In the genomic region with DNA sequence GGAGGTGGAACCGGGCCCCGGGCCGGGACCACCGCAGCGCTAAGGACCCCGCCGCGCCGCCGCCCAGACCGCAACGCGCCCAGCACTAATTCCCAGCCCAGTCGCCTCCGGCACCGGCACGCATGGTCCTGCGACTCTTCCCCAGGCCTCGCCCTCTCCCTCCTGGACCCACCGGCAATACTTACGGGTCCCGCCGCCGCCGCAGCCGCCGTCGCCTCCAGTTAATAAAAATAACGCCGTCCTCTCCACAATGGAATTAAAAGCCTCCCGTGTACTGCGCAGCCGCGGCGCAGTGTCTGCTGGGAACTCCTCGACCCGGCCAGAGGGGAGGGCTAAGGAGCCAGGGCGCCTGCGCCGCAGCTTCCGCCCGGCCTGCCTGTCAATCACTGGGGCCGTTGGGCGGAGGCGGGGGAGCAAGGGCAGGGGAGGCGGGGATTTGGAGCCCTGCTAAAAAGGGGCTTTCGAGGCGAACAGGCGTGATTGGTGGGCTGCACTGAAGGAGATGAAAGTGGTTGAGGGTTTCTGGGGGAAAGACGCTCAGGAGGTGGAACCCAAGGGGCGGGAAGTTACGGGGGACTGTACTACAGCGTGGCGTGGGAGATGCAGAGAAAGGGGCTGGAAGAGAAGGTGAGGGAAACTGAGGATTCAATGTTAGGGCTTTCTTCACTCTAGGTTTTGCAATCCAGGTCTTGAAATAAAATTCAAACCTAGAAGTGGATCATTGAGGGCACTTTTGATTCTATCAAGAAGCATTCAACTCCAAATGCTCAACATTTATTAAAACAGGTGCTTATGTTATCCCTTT, we compare ENCODE assay signal across 1 cellular context.
TF ChIP-seq lines count a peak whose summit lies in the region.

A gene with protein sequence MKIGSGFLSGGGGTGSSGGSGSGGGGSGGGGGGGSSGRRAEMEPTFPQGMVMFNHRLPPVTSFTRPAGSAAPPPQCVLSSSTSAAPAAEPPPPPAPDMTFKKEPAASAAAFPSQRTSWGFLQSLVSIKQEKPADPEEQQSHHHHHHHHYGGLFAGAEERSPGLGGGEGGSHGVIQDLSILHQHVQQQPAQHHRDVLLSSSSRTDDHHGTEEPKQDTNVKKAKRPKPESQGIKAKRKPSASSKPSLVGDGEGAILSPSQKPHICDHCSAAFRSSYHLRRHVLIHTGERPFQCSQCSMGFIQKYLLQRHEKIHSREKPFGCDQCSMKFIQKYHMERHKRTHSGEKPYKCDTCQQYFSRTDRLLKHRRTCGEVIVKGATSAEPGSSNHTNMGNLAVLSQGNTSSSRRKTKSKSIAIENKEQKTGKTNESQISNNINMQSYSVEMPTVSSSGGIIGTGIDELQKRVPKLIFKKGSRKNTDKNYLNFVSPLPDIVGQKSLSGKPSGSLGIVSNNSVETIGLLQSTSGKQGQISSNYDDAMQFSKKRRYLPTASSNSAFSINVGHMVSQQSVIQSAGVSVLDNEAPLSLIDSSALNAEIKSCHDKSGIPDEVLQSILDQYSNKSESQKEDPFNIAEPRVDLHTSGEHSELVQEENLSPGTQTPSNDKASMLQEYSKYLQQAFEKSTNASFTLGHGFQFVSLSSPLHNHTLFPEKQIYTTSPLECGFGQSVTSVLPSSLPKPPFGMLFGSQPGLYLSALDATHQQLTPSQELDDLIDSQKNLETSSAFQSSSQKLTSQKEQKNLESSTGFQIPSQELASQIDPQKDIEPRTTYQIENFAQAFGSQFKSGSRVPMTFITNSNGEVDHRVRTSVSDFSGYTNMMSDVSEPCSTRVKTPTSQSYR (minus strand): TSS at position 276 of the 805 bp plus-strand sequence. CDS start 331 bp downstream, outside the sequence.

TF ChIP-seq in K562, 482 proteins besides CTCF, POLR2A, EP300 and RAD21 (continued from another document and continues in another):
- TF ChIP-seq, protein P1, sequence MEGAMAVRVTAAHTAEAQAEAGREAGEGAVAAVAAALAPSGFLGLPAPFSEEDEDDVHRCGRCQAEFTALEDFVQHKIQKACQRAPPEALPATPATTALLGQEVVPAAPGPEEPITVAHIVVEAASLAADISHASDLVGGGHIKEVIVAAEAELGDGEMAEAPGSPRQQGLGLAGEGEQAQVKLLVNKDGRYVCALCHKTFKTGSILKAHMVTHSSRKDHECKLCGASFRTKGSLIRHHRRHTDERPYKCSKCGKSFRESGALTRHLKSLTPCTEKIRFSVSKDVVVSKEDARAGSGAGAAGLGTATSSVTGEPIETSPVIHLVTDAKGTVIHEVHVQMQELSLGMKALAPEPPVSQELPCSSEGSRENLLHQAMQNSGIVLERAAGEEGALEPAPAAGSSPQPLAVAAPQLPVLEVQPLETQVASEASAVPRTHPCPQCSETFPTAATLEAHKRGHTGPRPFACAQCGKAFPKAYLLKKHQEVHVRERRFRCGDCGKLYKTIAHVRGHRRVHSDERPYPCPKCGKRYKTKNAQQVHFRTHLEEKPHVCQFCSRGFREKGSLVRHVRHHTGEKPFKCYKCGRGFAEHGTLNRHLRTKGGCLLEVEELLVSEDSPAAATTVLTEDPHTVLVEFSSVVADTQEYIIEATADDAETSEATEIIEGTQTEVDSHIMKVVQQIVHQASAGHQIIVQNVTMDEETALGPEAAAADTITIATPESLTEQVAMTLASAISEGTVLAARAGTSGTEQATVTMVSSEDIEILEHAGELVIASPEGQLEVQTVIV (CRISPR knock-in tag; IDR thresholded peaks at IDR 0.05; ENCODE audit: borderline replicate concordance) = no peak
- TF ChIP-seq, protein P2, sequence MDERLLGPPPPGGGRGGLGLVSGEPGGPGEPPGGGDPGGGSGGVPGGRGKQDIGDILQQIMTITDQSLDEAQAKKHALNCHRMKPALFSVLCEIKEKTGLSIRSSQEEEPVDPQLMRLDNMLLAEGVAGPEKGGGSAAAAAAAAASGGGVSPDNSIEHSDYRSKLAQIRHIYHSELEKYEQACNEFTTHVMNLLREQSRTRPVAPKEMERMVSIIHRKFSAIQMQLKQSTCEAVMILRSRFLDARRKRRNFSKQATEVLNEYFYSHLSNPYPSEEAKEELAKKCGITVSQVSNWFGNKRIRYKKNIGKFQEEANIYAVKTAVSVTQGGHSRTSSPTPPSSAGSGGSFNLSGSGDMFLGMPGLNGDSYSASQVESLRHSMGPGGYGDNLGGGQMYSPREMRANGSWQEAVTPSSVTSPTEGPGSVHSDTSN (CRISPR knock-in tag; IDR thresholded peaks at IDR 0.05; ENCODE audit: low read depth) = peak; percentile 99
- TF ChIP-seq, protein P2 (tag; conservative IDR thresholded peaks at IDR 0.05; ENCODE audit: low read depth) = peak; percentile 98
- no peak for TF ChIP-seq ZNF165 (CRISPR knock-in tag; IDR thresholded peaks at IDR 0.05; ENCODE audit: borderline replicate concordance)
- TF ChIP-seq POLR3A (IDR thresholded peaks at IDR 0.05; ENCODE audit: borderline replicate concordance, extremely low read depth, insufficient read depth, insufficient read length) = no peak
- TF ChIP-seq CHD2 (IDR thresholded peaks at IDR 0.05; ENCODE audit: low read depth, low read length) = no peak
- 0 out of 2 replicates have a peak, but pooled peaks have one; percentile 37 for TF ChIP-seq MYBL2 (IDR thresholded peaks at IDR 0.05; ENCODE audit: low read depth)
- no peak for TF ChIP-seq MYBL2 (CRISPR knock-in tag; IDR thresholded peaks at IDR 0.05; ENCODE audit: borderline replicate concordance)
- peak; percentile 70 to 79 for TF ChIP-seq MAZ (CRISPR knock-in tag; conservative IDR thresholded peaks at IDR 0.05 in 1 of 2, IDR thresholded peaks at IDR 0.05 in 1 of 2)
- TF ChIP-seq MYC (IDR thresholded peaks at IDR 0.05; ENCODE audit: low read depth, low read length) = no peak
- TF ChIP-seq MYC (CRISPR knock-in tag; IDR thresholded peaks at IDR 0.05; ENCODE audit: borderline replicate concordance, low read depth) = no peak; the same call in 1 of the 2 replicates
- no peak for TF ChIP-seq FOXJ2 (tag; IDR thresholded peaks at IDR 0.05)
- TF ChIP-seq ZNF764 (CRISPR knock-in tag; IDR thresholded peaks at IDR 0.05; ENCODE audit: low read depth) = no peak
- TF ChIP-seq NRF1 (conservative IDR thresholded peaks at IDR 0.05 in 1 of 2, IDR thresholded peaks at IDR 0.05 in 1 of 2) = peak; percentile 98
- no peak for TF ChIP-seq ZNF589 (CRISPR knock-in tag; IDR thresholded peaks at IDR 0.05; ENCODE audit: low read depth)
- no peak; the same call in 1 of the 2 replicates for TF ChIP-seq ZNF263 (CRISPR knock-in tag; IDR thresholded peaks at IDR 0.05; ENCODE audit: borderline replicate concordance)
- TF ChIP-seq GTF2A2 (tag; IDR thresholded peaks at IDR 0.05) = no peak
- TF ChIP-seq, protein P3, sequence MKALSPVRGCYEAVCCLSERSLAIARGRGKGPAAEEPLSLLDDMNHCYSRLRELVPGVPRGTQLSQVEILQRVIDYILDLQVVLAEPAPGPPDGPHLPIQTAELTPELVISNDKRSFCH (CRISPR knock-in tag; IDR thresholded peaks at IDR 0.05) = no peak
- TF ChIP-seq, protein P3 (tag; IDR thresholded peaks at IDR 0.05) = no peak
- TF ChIP-seq, protein P4, sequence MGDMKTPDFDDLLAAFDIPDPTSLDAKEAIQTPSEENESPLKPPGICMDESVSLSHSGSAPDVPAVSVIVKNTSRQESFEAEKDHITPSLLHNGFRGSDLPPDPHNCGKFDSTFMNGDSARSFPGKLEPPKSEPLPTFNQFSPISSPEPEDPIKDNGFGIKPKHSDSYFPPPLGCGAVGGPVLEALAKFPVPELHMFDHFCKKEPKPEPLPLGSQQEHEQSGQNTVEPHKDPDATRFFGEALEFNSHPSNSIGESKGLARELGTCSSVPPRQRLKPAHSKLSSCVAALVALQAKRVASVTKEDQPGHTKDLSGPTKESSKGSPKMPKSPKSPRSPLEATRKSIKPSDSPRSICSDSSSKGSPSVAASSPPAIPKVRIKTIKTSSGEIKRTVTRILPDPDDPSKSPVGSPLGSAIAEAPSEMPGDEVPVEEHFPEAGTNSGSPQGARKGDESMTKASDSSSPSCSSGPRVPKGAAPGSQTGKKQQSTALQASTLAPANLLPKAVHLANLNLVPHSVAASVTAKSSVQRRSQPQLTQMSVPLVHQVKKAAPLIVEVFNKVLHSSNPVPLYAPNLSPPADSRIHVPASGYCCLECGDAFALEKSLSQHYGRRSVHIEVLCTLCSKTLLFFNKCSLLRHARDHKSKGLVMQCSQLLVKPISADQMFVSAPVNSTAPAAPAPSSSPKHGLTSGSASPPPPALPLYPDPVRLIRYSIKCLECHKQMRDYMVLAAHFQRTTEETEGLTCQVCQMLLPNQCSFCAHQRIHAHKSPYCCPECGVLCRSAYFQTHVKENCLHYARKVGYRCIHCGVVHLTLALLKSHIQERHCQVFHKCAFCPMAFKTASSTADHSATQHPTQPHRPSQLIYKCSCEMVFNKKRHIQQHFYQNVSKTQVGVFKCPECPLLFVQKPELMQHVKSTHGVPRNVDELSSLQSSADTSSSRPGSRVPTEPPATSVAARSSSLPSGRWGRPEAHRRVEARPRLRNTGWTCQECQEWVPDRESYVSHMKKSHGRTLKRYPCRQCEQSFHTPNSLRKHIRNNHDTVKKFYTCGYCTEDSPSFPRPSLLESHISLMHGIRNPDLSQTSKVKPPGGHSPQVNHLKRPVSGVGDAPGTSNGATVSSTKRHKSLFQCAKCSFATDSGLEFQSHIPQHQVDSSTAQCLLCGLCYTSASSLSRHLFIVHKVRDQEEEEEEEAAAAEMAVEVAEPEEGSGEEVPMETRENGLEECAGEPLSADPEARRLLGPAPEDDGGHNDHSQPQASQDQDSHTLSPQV (IDR thresholded peaks at IDR 0.05) = 0 out of 2 replicates have a peak, but pooled peaks have one; percentile 10
- TF ChIP-seq CBFA2T3 (IDR thresholded peaks at IDR 0.05) = no peak
- no peak for TF ChIP-seq POU5F1 (IDR thresholded peaks at IDR 0.05; ENCODE audit: borderline replicate concordance, low read depth, low read length, partially characterized antibody)
- no peak for TF ChIP-seq DACH1 (IDR thresholded peaks at IDR 0.05; ENCODE audit: partially characterized antibody)
- TF ChIP-seq, protein P5, sequence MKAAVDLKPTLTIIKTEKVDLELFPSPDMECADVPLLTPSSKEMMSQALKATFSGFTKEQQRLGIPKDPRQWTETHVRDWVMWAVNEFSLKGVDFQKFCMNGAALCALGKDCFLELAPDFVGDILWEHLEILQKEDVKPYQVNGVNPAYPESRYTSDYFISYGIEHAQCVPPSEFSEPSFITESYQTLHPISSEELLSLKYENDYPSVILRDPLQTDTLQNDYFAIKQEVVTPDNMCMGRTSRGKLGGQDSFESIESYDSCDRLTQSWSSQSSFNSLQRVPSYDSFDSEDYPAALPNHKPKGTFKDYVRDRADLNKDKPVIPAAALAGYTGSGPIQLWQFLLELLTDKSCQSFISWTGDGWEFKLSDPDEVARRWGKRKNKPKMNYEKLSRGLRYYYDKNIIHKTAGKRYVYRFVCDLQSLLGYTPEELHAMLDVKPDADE (conservative IDR thresholded peaks at IDR 0.05; ENCODE audit: control insufficient read depth, low read depth, low read length) = no peak
- TF ChIP-seq SREBF1 (IDR thresholded peaks at IDR 0.05; ENCODE audit: borderline replicate concordance, low read depth, low read length) = no peak
- TF ChIP-seq RAD51 (IDR thresholded peaks at IDR 0.05; ENCODE audit: borderline replicate concordance, low read depth) = no peak
- TF ChIP-seq MAFG (tag; conservative IDR thresholded peaks at IDR 0.05) = no peak
- TF ChIP-seq TGIF2 (CRISPR knock-in tag; IDR thresholded peaks at IDR 0.05) = no peak
- TF ChIP-seq, protein P6, sequence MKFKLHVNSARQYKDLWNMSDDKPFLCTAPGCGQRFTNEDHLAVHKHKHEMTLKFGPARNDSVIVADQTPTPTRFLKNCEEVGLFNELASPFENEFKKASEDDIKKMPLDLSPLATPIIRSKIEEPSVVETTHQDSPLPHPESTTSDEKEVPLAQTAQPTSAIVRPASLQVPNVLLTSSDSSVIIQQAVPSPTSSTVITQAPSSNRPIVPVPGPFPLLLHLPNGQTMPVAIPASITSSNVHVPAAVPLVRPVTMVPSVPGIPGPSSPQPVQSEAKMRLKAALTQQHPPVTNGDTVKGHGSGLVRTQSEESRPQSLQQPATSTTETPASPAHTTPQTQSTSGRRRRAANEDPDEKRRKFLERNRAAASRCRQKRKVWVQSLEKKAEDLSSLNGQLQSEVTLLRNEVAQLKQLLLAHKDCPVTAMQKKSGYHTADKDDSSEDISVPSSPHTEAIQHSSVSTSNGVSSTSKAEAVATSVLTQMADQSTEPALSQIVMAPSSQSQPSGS (CRISPR knock-in tag; IDR thresholded peaks at IDR 0.05) = no peak
- TF ChIP-seq GATA2 (CRISPR knock-in tag; IDR thresholded peaks at IDR 0.05) = no peak
- no peak for TF ChIP-seq WHSC1 (IDR thresholded peaks at IDR 0.05; ENCODE audit: low read length)
- TF ChIP-seq, protein P7, sequence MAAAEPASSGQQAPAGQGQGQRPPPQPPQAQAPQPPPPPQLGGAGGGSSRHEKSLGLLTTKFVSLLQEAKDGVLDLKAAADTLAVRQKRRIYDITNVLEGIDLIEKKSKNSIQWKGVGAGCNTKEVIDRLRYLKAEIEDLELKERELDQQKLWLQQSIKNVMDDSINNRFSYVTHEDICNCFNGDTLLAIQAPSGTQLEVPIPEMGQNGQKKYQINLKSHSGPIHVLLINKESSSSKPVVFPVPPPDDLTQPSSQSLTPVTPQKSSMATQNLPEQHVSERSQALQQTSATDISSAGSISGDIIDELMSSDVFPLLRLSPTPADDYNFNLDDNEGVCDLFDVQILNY (CRISPR knock-in tag; IDR thresholded peaks at IDR 0.05) = no peak
- peak; percentile 12 for TF ChIP-seq RB1 (IDR thresholded peaks at IDR 0.05; ENCODE audit: low read depth)
- no peak for TF ChIP-seq ZNF584 (CRISPR knock-in tag; IDR thresholded peaks at IDR 0.05; ENCODE audit: low read depth)
- TF ChIP-seq MED1 (CRISPR knock-in tag; IDR thresholded peaks at IDR 0.05; ENCODE audit: borderline replicate concordance) = no peak
- TF ChIP-seq TCF3 (CRISPR knock-in tag; IDR thresholded peaks at IDR 0.05) = no peak
- no peak for TF ChIP-seq PHF21A (IDR thresholded peaks at IDR 0.05; ENCODE audit: borderline replicate concordance, low read depth)
- TF ChIP-seq XRCC5 (IDR thresholded peaks at IDR 0.05; ENCODE audit: low read depth, low read length) = no peak
